Comparison of ENCODE assay signal across 17 cellular contexts in the genomic region with DNA sequence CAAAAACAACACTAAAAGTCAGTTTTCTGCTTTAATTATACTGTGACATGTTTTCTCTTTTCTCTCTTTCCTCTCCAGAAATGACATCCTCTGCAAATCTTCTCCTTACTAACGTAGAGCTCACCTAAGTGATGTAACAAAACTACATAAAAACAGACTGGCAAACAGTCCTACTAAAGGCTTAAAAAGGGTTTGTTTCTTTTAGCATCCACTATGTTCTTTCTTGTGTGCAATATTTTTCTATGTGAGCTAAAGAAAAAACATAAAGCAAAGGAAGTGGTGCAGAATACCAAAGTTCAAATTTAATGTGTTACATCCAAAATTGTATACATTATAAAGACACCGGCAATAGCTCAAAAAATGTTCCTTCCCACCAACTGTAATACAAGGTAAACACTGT.
"Had no signal": no experiment of that assay in that cellular context is flagged by ENCODE, and none has a peak within 500 bp of the region (broad histone marks: within the 10 kb centered on the region; RNA-seq: fewer than 3 reads in every experiment).

No MANE protein-coding gene starts in this region.

- H3K9me3 Mint-ChIP-seq: activated T-helper 2 cell treated with anti-CD3 and anti-CD28 coated beads, Interferon-gamma antibody, Interleukin-2, Interleukin-4, amounts not matched to agents 10 μg/mL and 5 μg/mL and 100 μg/mL, durations not matched to agents 14 hours and 24 hours and 36 hours had no signal

- ATAC-seq: foreskin keratinocyte, left colon had no signal

- DNase-seq: activated CD4-positive, alpha-beta memory T cell treated with anti-CD3 and anti-CD28 coated beads, Interleukin-2, amount 10 ng/mL, durations not matched to agents 7 days and 5 days; activated CD4-positive, CD25-positive, alpha-beta regulatory T cell treated with anti-CD3 and anti-CD28 coated beads, Interleukin-2, amount 50 U/mL, for 72 hours; activated CD8-positive, alpha-beta memory T cell treated with anti-CD3 and anti-CD28 coated beads, Interleukin-2, amount 50 U/mL, for 48 hours; aorta; cerebellar nuclear complex; effector memory CD4-positive, alpha-beta T cell; foreskin keratinocyte; left colon; midbrain; posterior cingulate gyrus; stimulated activated CD4-positive, alpha-beta T cell treated with anti-CD3 and anti-CD28 coated beads, Interleukin-15, amount 100 ng/mL, for 24 hours; stimulated activated CD4-positive, alpha-beta T cell treated with anti-CD3 and anti-CD28 coated beads, Interleukin-4, amount 100 ng/mL, for 1 hour; stimulated activated naive CD4-positive, alpha-beta T cell treated with Interleukin-2 at 50 U/mL for 16 hours; T-helper 9 cell; upper lobe of left lung had no signal

- H3K27ac Mint-ChIP-seq: activated CD4-positive, alpha-beta memory T cell treated with anti-CD3 and anti-CD28 coated beads, Interleukin-2, amount 10 ng/mL, durations not matched to agents 7 days and 5 days; activated T-helper 2 cell treated with anti-CD3 and anti-CD28 coated beads, Interferon-gamma antibody, Interleukin-2, Interleukin-4, amounts not matched to agents 10 μg/mL and 5 μg/mL and 100 μg/mL, durations not matched to agents 14 hours and 24 hours and 36 hours; dendritic cell treated with granulocyte-macrophage colony-stimulating factor and Interleukin-4, amounts not matched to agents 40 ng/mL and 50 ng/mL, for 4 days had no signal

- H3K4me3 Mint-ChIP-seq: activated CD4-positive, alpha-beta memory T cell treated with anti-CD3 and anti-CD28 coated beads, Interleukin-2, amount 10 ng/mL, durations not matched to agents 7 days and 5 days; dendritic cell treated with granulocyte-macrophage colony-stimulating factor and Interleukin-4, amounts not matched to agents 40 ng/mL and 50 ng/mL, for 4 days had no signal

- H3K27me3 Mint-ChIP-seq: activated CD4-positive, alpha-beta memory T cell treated with anti-CD3 and anti-CD28 coated beads, Interleukin-2, amount 10 ng/mL, durations not matched to agents 7 days and 5 days; dendritic cell treated with granulocyte-macrophage colony-stimulating factor and Interleukin-4, amounts not matched to agents 40 ng/mL and 50 ng/mL, for 4 days had no signal
